1 cellular context compared by ENCODE assay signal in the genomic region with DNA sequence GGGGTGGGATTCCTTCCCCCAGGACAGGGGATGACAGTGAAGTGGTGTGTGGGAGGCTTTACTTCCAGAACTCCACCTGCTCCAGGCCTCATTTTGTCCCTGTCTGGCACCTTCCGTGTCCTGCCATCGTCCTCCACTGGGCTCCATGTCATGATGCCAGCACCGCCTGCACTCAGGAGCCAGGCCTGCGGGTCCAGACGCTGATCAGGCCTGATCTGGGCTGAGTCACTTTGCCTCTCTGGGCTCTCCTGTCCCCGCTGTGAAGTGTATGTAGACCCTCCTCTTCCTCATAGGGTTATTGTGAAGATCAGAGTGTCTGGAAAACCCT.
TF ChIP-seq lines count a peak whose summit lies in the region.

No MANE protein-coding gene starts in this region.

TF ChIP-seq in GM23338, 12 proteins besides CTCF, POLR2A, EP300 and RAD21:
- TF ChIP-seq ZNF331 (CRISPR knock-in tag; IDR thresholded peaks at IDR 0.05; ENCODE audit: low read depth) (no peak), ZNF114 (CRISPR knock-in tag; IDR thresholded peaks at IDR 0.05) (no peak), NANOG (IDR thresholded peaks at IDR 0.05; ENCODE audit: borderline replicate concordance) (no peak), STAT1 (IDR thresholded peaks at IDR 0.05; ENCODE audit: unreplicated experiment) (no peak), CREB1 (CRISPR knock-in tag; IDR thresholded peaks at IDR 0.05; ENCODE audit: low read depth) (no peak), POLR2AphosphoS5 (IDR thresholded peaks at IDR 0.05; ENCODE audit: low read depth) (no peak), EZH2 (IDR thresholded peaks at IDR 0.05; ENCODE audit: low read depth, unreplicated experiment) (no peak)
- TF ChIP-seq, protein P1, sequence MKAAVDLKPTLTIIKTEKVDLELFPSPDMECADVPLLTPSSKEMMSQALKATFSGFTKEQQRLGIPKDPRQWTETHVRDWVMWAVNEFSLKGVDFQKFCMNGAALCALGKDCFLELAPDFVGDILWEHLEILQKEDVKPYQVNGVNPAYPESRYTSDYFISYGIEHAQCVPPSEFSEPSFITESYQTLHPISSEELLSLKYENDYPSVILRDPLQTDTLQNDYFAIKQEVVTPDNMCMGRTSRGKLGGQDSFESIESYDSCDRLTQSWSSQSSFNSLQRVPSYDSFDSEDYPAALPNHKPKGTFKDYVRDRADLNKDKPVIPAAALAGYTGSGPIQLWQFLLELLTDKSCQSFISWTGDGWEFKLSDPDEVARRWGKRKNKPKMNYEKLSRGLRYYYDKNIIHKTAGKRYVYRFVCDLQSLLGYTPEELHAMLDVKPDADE (IDR thresholded peaks at IDR 0.05) = no peak
- TF ChIP-seq, protein P2, sequence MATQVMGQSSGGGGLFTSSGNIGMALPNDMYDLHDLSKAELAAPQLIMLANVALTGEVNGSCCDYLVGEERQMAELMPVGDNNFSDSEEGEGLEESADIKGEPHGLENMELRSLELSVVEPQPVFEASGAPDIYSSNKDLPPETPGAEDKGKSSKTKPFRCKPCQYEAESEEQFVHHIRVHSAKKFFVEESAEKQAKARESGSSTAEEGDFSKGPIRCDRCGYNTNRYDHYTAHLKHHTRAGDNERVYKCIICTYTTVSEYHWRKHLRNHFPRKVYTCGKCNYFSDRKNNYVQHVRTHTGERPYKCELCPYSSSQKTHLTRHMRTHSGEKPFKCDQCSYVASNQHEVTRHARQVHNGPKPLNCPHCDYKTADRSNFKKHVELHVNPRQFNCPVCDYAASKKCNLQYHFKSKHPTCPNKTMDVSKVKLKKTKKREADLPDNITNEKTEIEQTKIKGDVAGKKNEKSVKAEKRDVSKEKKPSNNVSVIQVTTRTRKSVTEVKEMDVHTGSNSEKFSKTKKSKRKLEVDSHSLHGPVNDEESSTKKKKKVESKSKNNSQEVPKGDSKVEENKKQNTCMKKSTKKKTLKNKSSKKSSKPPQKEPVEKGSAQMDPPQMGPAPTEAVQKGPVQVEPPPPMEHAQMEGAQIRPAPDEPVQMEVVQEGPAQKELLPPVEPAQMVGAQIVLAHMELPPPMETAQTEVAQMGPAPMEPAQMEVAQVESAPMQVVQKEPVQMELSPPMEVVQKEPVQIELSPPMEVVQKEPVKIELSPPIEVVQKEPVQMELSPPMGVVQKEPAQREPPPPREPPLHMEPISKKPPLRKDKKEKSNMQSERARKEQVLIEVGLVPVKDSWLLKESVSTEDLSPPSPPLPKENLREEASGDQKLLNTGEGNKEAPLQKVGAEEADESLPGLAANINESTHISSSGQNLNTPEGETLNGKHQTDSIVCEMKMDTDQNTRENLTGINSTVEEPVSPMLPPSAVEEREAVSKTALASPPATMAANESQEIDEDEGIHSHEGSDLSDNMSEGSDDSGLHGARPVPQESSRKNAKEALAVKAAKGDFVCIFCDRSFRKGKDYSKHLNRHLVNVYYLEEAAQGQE (IDR thresholded peaks at IDR 0.05; ENCODE audit: unreplicated experiment) = no peak
- TF ChIP-seq, protein P3, sequence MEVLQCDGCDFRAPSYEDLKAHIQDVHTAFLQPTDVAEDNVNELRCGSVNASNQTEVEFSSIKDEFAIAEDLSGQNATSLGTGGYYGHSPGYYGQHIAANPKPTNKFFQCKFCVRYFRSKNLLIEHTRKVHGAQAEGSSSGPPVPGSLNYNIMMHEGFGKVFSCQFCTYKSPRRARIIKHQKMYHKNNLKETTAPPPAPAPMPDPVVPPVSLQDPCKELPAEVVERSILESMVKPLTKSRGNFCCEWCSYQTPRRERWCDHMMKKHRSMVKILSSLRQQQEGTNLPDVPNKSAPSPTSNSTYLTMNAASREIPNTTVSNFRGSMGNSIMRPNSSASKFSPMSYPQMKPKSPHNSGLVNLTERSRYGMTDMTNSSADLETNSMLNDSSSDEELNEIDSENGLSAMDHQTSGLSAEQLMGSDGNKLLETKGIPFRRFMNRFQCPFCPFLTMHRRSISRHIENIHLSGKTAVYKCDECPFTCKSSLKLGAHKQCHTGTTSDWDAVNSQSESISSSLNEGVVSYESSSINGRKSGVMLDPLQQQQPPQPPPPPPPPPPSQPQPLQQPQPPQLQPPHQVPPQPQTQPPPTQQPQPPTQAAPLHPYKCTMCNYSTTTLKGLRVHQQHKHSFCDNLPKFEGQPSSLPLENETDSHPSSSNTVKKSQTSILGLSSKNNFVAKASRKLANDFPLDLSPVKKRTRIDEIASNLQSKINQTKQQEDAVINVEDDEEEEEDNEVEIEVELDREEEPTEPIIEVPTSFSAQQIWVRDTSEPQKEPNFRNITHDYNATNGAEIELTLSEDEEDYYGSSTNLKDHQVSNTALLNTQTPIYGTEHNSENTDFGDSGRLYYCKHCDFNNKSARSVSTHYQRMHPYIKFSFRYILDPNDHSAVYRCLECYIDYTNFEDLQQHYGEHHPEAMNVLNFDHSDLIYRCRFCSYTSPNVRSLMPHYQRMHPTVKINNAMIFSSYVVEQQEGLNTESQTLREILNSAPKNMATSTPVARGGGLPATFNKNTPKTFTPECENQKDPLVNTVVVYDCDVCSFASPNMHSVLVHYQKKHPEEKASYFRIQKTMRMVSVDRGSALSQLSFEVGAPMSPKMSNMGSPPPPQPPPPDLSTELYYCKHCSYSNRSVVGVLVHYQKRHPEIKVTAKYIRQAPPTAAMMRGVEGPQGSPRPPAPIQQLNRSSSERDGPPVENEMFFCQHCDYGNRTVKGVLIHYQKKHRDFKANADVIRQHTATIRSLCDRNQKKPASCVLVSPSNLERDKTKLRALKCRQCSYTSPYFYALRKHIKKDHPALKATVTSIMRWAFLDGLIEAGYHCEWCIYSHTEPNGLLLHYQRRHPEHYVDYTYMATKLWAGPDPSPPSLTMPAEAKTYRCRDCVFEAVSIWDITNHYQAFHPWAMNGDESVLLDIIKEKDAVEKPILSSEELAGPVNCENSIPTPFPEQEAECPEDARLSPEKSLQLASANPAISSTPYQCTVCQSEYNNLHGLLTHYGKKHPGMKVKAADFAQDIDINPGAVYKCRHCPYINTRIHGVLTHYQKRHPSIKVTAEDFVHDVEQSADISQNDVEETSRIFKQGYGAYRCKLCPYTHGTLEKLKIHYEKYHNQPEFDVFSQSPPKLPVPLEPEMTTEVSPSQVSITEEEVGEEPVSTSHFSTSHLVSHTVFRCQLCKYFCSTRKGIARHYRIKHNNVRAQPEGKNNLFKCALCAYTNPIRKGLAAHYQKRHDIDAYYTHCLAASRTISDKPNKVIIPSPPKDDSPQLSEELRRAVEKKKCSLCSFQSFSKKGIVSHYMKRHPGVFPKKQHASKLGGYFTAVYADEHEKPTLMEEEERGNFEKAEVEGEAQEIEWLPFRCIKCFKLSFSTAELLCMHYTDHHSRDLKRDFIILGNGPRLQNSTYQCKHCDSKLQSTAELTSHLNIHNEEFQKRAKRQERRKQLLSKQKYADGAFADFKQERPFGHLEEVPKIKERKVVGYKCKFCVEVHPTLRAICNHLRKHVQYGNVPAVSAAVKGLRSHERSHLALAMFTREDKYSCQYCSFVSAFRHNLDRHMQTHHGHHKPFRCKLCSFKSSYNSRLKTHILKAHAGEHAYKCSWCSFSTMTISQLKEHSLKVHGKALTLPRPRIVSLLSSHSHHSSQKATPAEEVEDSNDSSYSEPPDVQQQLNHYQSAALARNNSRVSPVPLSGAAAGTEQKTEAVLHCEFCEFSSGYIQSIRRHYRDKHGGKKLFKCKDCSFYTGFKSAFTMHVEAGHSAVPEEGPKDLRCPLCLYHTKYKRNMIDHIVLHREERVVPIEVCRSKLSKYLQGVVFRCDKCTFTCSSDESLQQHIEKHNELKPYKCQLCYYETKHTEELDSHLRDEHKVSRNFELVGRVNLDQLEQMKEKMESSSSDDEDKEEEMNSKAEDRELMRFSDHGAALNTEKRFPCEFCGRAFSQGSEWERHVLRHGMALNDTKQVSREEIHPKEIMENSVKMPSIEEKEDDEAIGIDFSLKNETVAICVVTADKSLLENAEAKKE (CRISPR knock-in tag; IDR thresholded peaks at IDR 0.05) = no peak
